ENCODE assay signal across 15 cellular contexts in genomic region chr10:103701380-103702222, GRCh38.
DNase-seq lines count a peak whose midpoint lies in the region; ATAC-seq, FAIRE-seq and TF ChIP-seq lines count a peak whose summit lies in the region.
"Had no signal": no experiment of that assay in that cellular context is flagged by ENCODE, and none has a peak within 500 bp of the region (broad histone marks: within the 10 kb centered on the region; RNA-seq: fewer than 3 reads in every experiment).

No MANE protein-coding gene starts in this region.

- H3K9me3 ChIP-seq in HepG2 (ENCODE audit: low read length) = no peaks in the 10 kb centered on the region
- no peaks in the 10 kb centered on the region for H3K9me3 ChIP-seq in right lobe of liver
- H3K9me3 ChIP-seq: BLaER1 had no signal

- no peak overlapping the region for H3K9ac ChIP-seq in HepG2 (ENCODE audit: insufficient read depth, low read depth, low read length)
- H3K9ac ChIP-seq: BLaER1 had no signal

- intact Hi-C loops in HepG2 (cut with micrococcal nuclease; ENCODE audit: unreplicated experiment) = no loop called here
- intact Hi-C loops in right lobe of liver (cut with DNase I) = no loop called here

- in situ Hi-C loops in HepG2 (cut with HindIII; ENCODE audit: extremely low pct_ligation_motif_present, low pct_unique_long_range_greater_than_20kb) = no loop called here

- no peak for FAIRE-seq in HepG2 (lab: Jason Lieb, UNC)

- no peaks in the 10 kb centered on the region for H3K79me2 ChIP-seq in HepG2 (ENCODE audit: insufficient read depth, low read length)

- POLR2A ChIA-PET in HepG2 (lab: Yijun Ruan, JAX) = no interaction called here

- H3K27me3 ChIP-seq in HepG2 (ENCODE audit: control insufficient read depth in 1 of 2, insufficient read depth in 2 of 2, low read length in 2 of 2) (no peaks in the 10 kb centered on the region; a peak in 1 of 5 replicates), right lobe of liver (no peaks in the 10 kb centered on the region)
- H3K27me3 ChIP-seq: BLaER1 had no signal

- TF ChIP-seq EP300 in HepG2 (IDR thresholded peaks at IDR 0.05; ENCODE audit: low read depth in 2 of 2, low read length in 2 of 2) (no peak), HepG2 (CRISPR knock-in tag; IDR thresholded peaks at IDR 0.05; ENCODE audit: borderline replicate concordance) (no peak)

- no peak for ATAC-seq in HepG2
- no peak for ATAC-seq in right lobe of liver
- ATAC-seq in GM18858 (IDR thresholded peaks at IDR 0.05; ENCODE audit: unreplicated experiment) = no peak
- ATAC-seq: GM23338 had no signal

- no TSS peak for BruUV-seq in HepG2 (replicated peaks; lab: Mats Ljungman, UMichigan)

- TF ChIP-seq CTCF in HepG2 (CRISPR knock-in tag; IDR thresholded peaks at IDR 0.05) = no peak
- no peak for TF ChIP-seq CTCF in right lobe of liver (IDR thresholded peaks at IDR 0.05)

- H3K4me3 ChIP-seq in HepG2 (replicated peaks in 1 of 3; ENCODE audit: insufficient read depth in 1 of 3, low read depth in 2 of 3, low read length in 3 of 3) (no peak overlapping the region), right lobe of liver (no peak overlapping the region)
- H3K4me3 ChIP-seq: BLaER1, GM23338 had no signal

- WGBS in HepG2 (ENCODE audit: low lambda C conversion rate) = 53% methylated on average over 1 of the region's 1 CpG
- WGBS in right lobe of liver (ENCODE audit: insufficient coverage, low coverage, low lambda C conversion rate, missing lambda C conversion rate) = 33% methylated on average over 1 of the region's 1 CpG

- H3K4me1 ChIP-seq in HepG2 (ENCODE audit: insufficient read depth, low read length) (peaks cover 6% of the 10 kb centered on the region; the same call in 1 of the 2 replicates), right lobe of liver (no peaks in the 10 kb centered on the region)

- TF ChIP-seq POLR2A in HepG2 (IDR thresholded peaks at IDR 0.05; ENCODE audit: insufficient read depth in 1 of 2, low read depth in 2 of 2, low read length in 2 of 2) (no peak), right lobe of liver (IDR thresholded peaks at IDR 0.05) (no peak)

- no peak overlapping the region for H2AFZ ChIP-seq in HepG2 (ENCODE audit: low read length)
- H2AFZ ChIP-seq: GM23338 had no signal

- CTCF ChIA-PET in HepG2 (lab: Yijun Ruan, JAX; ENCODE audit: low intra/inter-chr PET ratio, low total read pairs) = no interaction called here

- H3K27ac ChIP-seq in HepG2 (ENCODE audit: extremely low read length, insufficient read depth, low read length) (no peak overlapping the region), right lobe of liver (no peak overlapping the region), caudate nucleus (ENCODE audit: low read depth, low read length) (peak overlapping the region; percentile 36), substantia nigra (ENCODE audit: low read depth, low read length, poor library complexity, severe bottlenecking) (peak overlapping the region; percentile 90)
- H3K27ac ChIP-seq: 22Rv1, BLaER1 had no signal

- no peak for TF ChIP-seq RAD21 in HepG2 (CRISPR knock-in tag; IDR thresholded peaks at IDR 0.05)

- 0 out of 2 replicates have a peak, but pooled peaks cover under 1% of the 10 kb centered on the region for H4K20me1 ChIP-seq in HepG2 (ENCODE audit: insufficient read depth, low read length)

- H3K4me2 ChIP-seq in HepG2 (ENCODE audit: low read depth, low read length) = no peak overlapping the region
- H3K4me2 ChIP-seq: BLaER1, GM23338 had no signal

- no peak for DNase-seq in HepG2 (ENCODE audit: low spot score)
- DNase-seq in right lobe of liver = no peak
- DNase-seq in caudate nucleus (lab: John Stamatoyannopoulos, UW) = no peak
- no peak for DNase-seq in substantia nigra (lab: John Stamatoyannopoulos, UW)
- DNase-seq in NCI-H510A treated with DMSO at 0.1 percent for 48 hours (lab: John Stamatoyannopoulos, UW) = no peak
- no peak for DNase-seq in NCI-H2196 treated with DMSO at 0.1 percent for 48 hours (lab: John Stamatoyannopoulos, UW; ENCODE audit: unreplicated experiment)
- DNase-seq: AML-193; CD8-positive, alpha-beta memory T cell; DMS53; GF-D8; H9 had no signal

- H3K36me3 ChIP-seq in HepG2 (replicated peaks in 1 of 2; ENCODE audit: control insufficient read depth in 1 of 2, insufficient read depth in 2 of 2, low read length in 2 of 2) (peaks cover 11 to 68% of the 10 kb centered on the region in 2 experiments; a peak in 4 of 5 replicates), right lobe of liver (no peaks in the 10 kb centered on the region)

TF ChIP-seq in HepG2, 621 proteins besides CTCF, POLR2A, EP300 and RAD21:
- no peak for TF ChIP-seq ZNF281 (CRISPR knock-in tag; IDR thresholded peaks at IDR 0.05; ENCODE audit: borderline replicate concordance)
- TF ChIP-seq SOX6 (IDR thresholded peaks at IDR 0.05) = 0 out of 2 replicates have a peak, but pooled peaks have one; percentile 13
- no peak for TF ChIP-seq SOX6 (CRISPR knock-in tag; IDR thresholded peaks at IDR 0.05)
- no peak for TF ChIP-seq AHDC1 (CRISPR knock-in tag; IDR thresholded peaks at IDR 0.05; ENCODE audit: borderline replicate concordance)
- TF ChIP-seq MTA1 (CRISPR knock-in tag; IDR thresholded peaks at IDR 0.05; ENCODE audit: borderline replicate concordance) = no peak

Comparison
In these comparisons a context has a peak if more than half of its experiments do, and no peak if none do; other contexts are left out.
1. H3K27ac ChIP-seq: peak in caudate nucleus (single experiment) and substantia nigra (single experiment); none in HepG2 (single experiment) and right lobe of liver (0 of 3).